Comparison of ENCODE assay signal across 8 cellular contexts in the genomic region with DNA sequence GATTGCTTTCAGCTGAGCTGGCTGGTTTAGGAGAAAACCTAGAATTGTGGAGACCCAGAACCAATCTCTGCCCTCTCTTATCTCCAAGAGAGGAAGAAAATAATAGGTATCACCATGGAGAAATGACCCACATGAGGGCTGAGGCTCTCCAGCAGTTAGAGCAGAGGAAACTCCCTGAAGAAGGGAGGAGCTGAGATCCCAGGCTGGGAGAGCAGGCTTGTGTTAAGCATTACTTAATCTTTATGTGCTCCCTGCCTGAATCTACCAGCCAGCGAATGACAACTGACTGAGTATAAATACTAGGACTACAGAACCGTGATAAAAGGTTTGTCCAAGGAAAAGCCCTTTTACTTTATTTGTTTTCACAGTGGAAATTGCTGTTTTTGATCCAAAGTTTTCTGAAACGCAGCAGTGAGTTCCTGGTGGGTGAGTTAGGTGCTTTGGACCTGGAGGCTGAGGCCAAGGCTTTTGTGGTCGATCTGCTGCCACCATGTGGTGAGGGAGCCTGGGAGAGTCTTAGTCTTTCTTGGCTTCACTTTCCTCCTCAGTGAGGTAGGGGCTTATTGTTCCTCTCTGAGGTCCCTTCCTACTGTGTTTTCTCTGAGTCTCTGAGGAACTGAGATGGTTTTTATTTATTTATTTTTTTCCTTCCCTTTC.
A peak's percentile ranks its signal among the peaks of the same experiment; 100 is the strongest.
DNase-seq lines count a peak whose midpoint lies in the region; ATAC-seq and TF ChIP-seq lines count a peak whose summit lies in the region.
"Not testable (repeated sequence)": the region's sequence is repeated elsewhere in the genome, so short reads cannot be mapped to it uniquely, and the experiment has no call there.

No MANE protein-coding gene starts in this region.

- not testable (repeated sequence) for H3K4me3 ChIP-seq in Caco-2 (ENCODE audit: low read depth, low read length); fibroblast of pulmonary artery (replicated peaks; ENCODE audit: low read depth, low read length)

- H3K4me1 ChIP-seq in Caco-2, result not testable (repeated sequence)

- H3K9me3 ChIP-seq in Caco-2, result not testable (repeated sequence)

- intact Hi-C loops in Caco-2 (cut with micrococcal nuclease; ENCODE audit: unreplicated experiment), result not testable (repeated sequence)

- H3K9me3 Mint-ChIP-seq in Caco-2 (ENCODE audit: unreplicated experiment); T-cell; activated naive CD8-positive, alpha-beta T cell treated with anti-CD3 and anti-CD28 coated beads, Interleukin-2, amount 10 ng/mL, durations not matched to agents 7 days and 5 days; stimulated activated effector memory CD8-positive, alpha-beta T cell treated with anti-CD3 and anti-CD28 coated beads, Interleukin-12 subunit alpha, Interleukin-12 subunit beta, amount 100 ng/mL, for 72 hours: not testable (repeated sequence)

- not testable (repeated sequence) for H3K36me3 ChIP-seq in Caco-2 (ENCODE audit: control insufficient read depth, insufficient read depth, low read length)

- not testable (repeated sequence) for H3K36me3 Mint-ChIP-seq in Caco-2 (ENCODE audit: insufficient read depth, unreplicated experiment); T-cell; activated naive CD8-positive, alpha-beta T cell treated with anti-CD3 and anti-CD28 coated beads, Interleukin-2, amount 10 ng/mL, durations not matched to agents 7 days and 5 days; stimulated activated effector memory CD8-positive, alpha-beta T cell treated with anti-CD3 and anti-CD28 coated beads, Interleukin-12 subunit alpha, Interleukin-12 subunit beta, amount 100 ng/mL, for 72 hours

- TF ChIP-seq CTCF in Caco-2 (IDR thresholded peaks at IDR 0.05; ENCODE audit: insufficient read depth in 1 of 2, low read depth in 1 of 2, low read length in 1 of 2, severe bottlenecking in 1 of 2, unreplicated experiment in 1 of 2), result not testable (repeated sequence)
- peak; percentile 9 for TF ChIP-seq CTCF in fibroblast of pulmonary artery (IDR thresholded peaks at IDR 0.05; ENCODE audit: low read length, missing control alignments)

- not testable (repeated sequence) for H3K27me3 Mint-ChIP-seq in Caco-2 (ENCODE audit: insufficient read depth, unreplicated experiment); T-cell; activated naive CD8-positive, alpha-beta T cell treated with anti-CD3 and anti-CD28 coated beads, Interleukin-2, amount 10 ng/mL, durations not matched to agents 7 days and 5 days

- not testable (repeated sequence) for H3K4me3 Mint-ChIP-seq in Caco-2 (ENCODE audit: unreplicated experiment); T-cell; activated naive CD8-positive, alpha-beta T cell treated with anti-CD3 and anti-CD28 coated beads, Interleukin-2, amount 10 ng/mL, durations not matched to agents 7 days and 5 days; stimulated activated effector memory CD8-positive, alpha-beta T cell treated with anti-CD3 and anti-CD28 coated beads, Interleukin-12 subunit alpha, Interleukin-12 subunit beta, amount 100 ng/mL, for 72 hours

- DNase-seq in Caco-2, result peak; percentile 61 to 64
- DNase-seq in T-cell, result peak; percentile 15 to 70 (median 54)
- DNase-seq in activated CD8-positive, alpha-beta memory T cell treated with anti-CD3 and anti-CD28 coated beads for 48 hours (ENCODE audit: low read depth in 2 of 3, low spot score in 2 of 3), result peak in 2 of 3 experiments; percentile 16
- DNase-seq in activated naive CD8-positive, alpha-beta T cell treated with anti-CD3 and anti-CD28 coated beads, Interleukin-2, amount 10 ng/mL, durations not matched to agents 7 days and 5 days, result peak; percentile 59
- DNase-seq in fibroblast of pulmonary artery (ENCODE audit: low read depth), result not testable (repeated sequence)
- DNase-seq in mucosa of gallbladder (ENCODE audit: low spot score), result peak; percentile 63
- DNase-seq in stimulated activated CD4-positive, alpha-beta T cell treated with anti-CD3 and anti-CD28 coated beads, Interleukin-15, amount 100 ng/mL, for 48 hours (ENCODE audit: low read depth in 2 of 2), result peak; percentile 36 to 46
- DNase-seq in stimulated activated effector memory CD8-positive, alpha-beta T cell treated with anti-CD3 and anti-CD28 coated beads, Interleukin-12 subunit alpha, Interleukin-12 subunit beta, amount 100 ng/mL, for 72 hours (ENCODE audit: low spot score in 2 of 2), result peak; percentile 17 to 65

- CTCF ChIA-PET in Caco-2 (lab: Charles Lee); T-cell (lab: Charles Lee): not testable (repeated sequence)

- ATAC-seq in T-cell (replicated peaks in 1 of 4), result peak in 2 of 4 experiments; percentile 39 to 58
- ATAC-seq in activated naive CD8-positive, alpha-beta T cell treated with anti-CD3 and anti-CD28 coated beads, Interleukin-2, amount 10 ng/mL, durations not matched to agents 7 days and 5 days (ENCODE audit: low read depth); stimulated activated effector memory CD8-positive, alpha-beta T cell treated with anti-CD3 and anti-CD28 coated beads, Interleukin-12 subunit alpha, Interleukin-12 subunit beta, amount 100 ng/mL, for 72 hours: not testable (repeated sequence)

- not testable (repeated sequence) for BruUV-seq in Caco-2 (replicated peaks; lab: Mats Ljungman, UMichigan)

- not testable (repeated sequence) for H3K27ac Mint-ChIP-seq in Caco-2 (ENCODE audit: unreplicated experiment); T-cell; activated naive CD8-positive, alpha-beta T cell treated with anti-CD3 and anti-CD28 coated beads, Interleukin-2, amount 10 ng/mL, durations not matched to agents 7 days and 5 days; stimulated activated effector memory CD8-positive, alpha-beta T cell treated with anti-CD3 and anti-CD28 coated beads, Interleukin-12 subunit alpha, Interleukin-12 subunit beta, amount 100 ng/mL, for 72 hours

- H3K4me1 Mint-ChIP-seq in Caco-2 (ENCODE audit: low read depth, unreplicated experiment); T-cell; activated naive CD8-positive, alpha-beta T cell treated with anti-CD3 and anti-CD28 coated beads, Interleukin-2, amount 10 ng/mL, durations not matched to agents 7 days and 5 days; stimulated activated effector memory CD8-positive, alpha-beta T cell treated with anti-CD3 and anti-CD28 coated beads, Interleukin-12 subunit alpha, Interleukin-12 subunit beta, amount 100 ng/mL, for 72 hours: not testable (repeated sequence)

- POLR2A ChIA-PET in Caco-2 (lab: Charles Lee); T-cell (lab: Charles Lee); activated naive CD8-positive, alpha-beta T cell treated with anti-CD3 and anti-CD28 coated beads, Interleukin-2, amount 10 ng/mL, durations not matched to agents 7 days and 5 days (lab: Charles Lee): not testable (repeated sequence)

- H3K27me3 ChIP-seq in Caco-2 (replicated peaks; ENCODE audit: control insufficient read depth, insufficient read depth, low read length), result not testable (repeated sequence)
